18 cellular contexts compared by ENCODE assay signal in the genomic region with DNA sequence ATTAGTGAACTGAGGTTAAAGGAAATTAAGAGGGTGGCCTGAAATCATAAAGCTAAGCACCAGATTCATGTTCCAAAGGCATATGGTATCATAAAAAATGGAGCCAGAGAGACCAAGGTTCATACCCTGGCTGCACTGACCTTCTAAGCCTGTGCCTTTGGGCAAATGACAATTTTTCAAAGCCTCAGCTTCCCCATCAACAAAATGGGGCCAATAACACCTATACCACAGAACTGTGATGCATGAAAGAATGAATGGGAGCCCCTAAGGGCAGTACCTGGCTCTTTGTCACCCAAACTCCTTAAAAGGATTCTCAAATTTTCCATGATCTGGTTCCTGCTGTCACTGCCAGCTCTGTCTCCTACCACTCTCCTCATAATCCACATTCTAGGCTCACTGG.
DNase-seq lines count a peak whose midpoint lies in the region; ATAC-seq, FAIRE-seq and TF ChIP-seq lines count a peak whose summit lies in the region.
"Had no signal": no experiment of that assay in that cellular context is flagged by ENCODE, and none has a peak within 500 bp of the region (broad histone marks: within the 10 kb centered on the region; RNA-seq: fewer than 3 reads in every experiment).

No MANE protein-coding gene starts in this region.

- TF ChIP-seq POLR2A in GM12891 (IDR thresholded peaks at IDR 0.05; ENCODE audit: low read depth, low read length), result no peak

- no peak for TF ChIP-seq CTCF in VCaP (conservative IDR thresholded peaks at IDR 0.05)

- peak overlapping the region in 1 of 2 donors; percentile 64 for H3K27ac Mint-ChIP-seq in stimulated activated naive CD8-positive, alpha-beta T cell treated with anti-CD3 and anti-CD28 coated beads, Interleukin-15, amount 100 ng/mL, for 72 hours
- H3K27ac Mint-ChIP-seq in naive B cell, result peak overlapping the region in 4 of 6 donors; percentile 36 to 83 (median 78)

- H3K27ac ChIP-seq in VCaP, result peak overlapping the region; percentile 95

- FAIRE-seq in GM12891 (lab: Jason Lieb, UNC), result no peak

- ATAC-seq in stimulated activated naive CD8-positive, alpha-beta T cell treated with anti-CD3 and anti-CD28 coated beads, Interleukin-15, Interleukin-2, amounts not matched to agents 100 U/mL and 50 U/mL, for 24 hours, result peak; percentile 48
- no peak for ATAC-seq in stimulated activated naive CD8-positive, alpha-beta T cell treated with anti-CD3 and anti-CD28 coated beads, Interleukin-15, amount 100 ng/mL, for 72 hours
- ATAC-seq in naive B cell (ENCODE audit: low read depth in 2 of 2) (no peak), SK-N-SH treated with all-trans-retinoic acid at 6 μM for 48 hours (no peak)
- ATAC-seq: HCT116 had no signal

- peaks cover 12 to 19% of the 10 kb centered on the region in 2 donors for H3K36me3 Mint-ChIP-seq in naive B cell

- peak overlapping the region in 1 of 2 donors; percentile 7 for H3K4me3 Mint-ChIP-seq in stimulated activated naive CD8-positive, alpha-beta T cell treated with anti-CD3 and anti-CD28 coated beads, Interleukin-15, amount 100 ng/mL, for 72 hours
- H3K4me3 Mint-ChIP-seq in naive B cell, result peak overlapping the region in 2 of 8 donors; percentile 5 to 55
- H3K4me3 Mint-ChIP-seq: CD4-positive, alpha-beta memory T cell had no signal

- no peaks in the 10 kb centered on the region for H3K27me3 Mint-ChIP-seq in stimulated activated naive CD8-positive, alpha-beta T cell treated with anti-CD3 and anti-CD28 coated beads, Interleukin-15, amount 100 ng/mL, for 72 hours
- no peaks in the 10 kb centered on the region for H3K27me3 Mint-ChIP-seq in naive B cell
- H3K27me3 Mint-ChIP-seq: CD4-positive, alpha-beta memory T cell had no signal

- no peaks in the 10 kb centered on the region for H3K9me3 Mint-ChIP-seq in stimulated activated naive CD8-positive, alpha-beta T cell treated with anti-CD3 and anti-CD28 coated beads, Interleukin-15, amount 100 ng/mL, for 72 hours
- H3K9me3 Mint-ChIP-seq in naive B cell, result no peaks in the 10 kb centered on the region
- H3K9me3 Mint-ChIP-seq: CD4-positive, alpha-beta memory T cell had no signal

- no peak for DNase-seq in stimulated activated naive CD8-positive, alpha-beta T cell treated with anti-CD3 and anti-CD28 coated beads, Interleukin-15, Interleukin-2, amounts not matched to agents 100 U/mL and 50 U/mL, for 24 hours
- no peak for DNase-seq in stimulated activated naive CD8-positive, alpha-beta T cell treated with anti-CD3 and anti-CD28 coated beads, Interleukin-15, amount 100 ng/mL, for 72 hours
- DNase-seq in naive B cell (no peak), GM12891 (ENCODE audit: insufficient read length, low spot score) (no peak), D341Med (ENCODE audit: low spot score) (no peak)
- DNase-seq: ACHN; CD4-positive, alpha-beta memory T cell; DND-41; GDM1; IMR-90; NCI-H1048; NCI-H1694; NCI-H748 treated with DMSO at 0.1 percent for 48 hours; Peyer's patch; Right ventricle myocardium superior had no signal

- H3K4me1 Mint-ChIP-seq in stimulated activated naive CD8-positive, alpha-beta T cell treated with anti-CD3 and anti-CD28 coated beads, Interleukin-15, amount 100 ng/mL, for 72 hours, result peaks cover 87% of the 10 kb centered on the region
- peaks cover 49 to 81% (median 65%) of the 10 kb centered on the region in 3 donors for H3K4me1 Mint-ChIP-seq in naive B cell

TF ChIP-seq in SK-N-SH treated with all-trans-retinoic acid at 6 μM for 48 hours, 23 proteins besides CTCF, POLR2A, EP300 and RAD21:
- no peak for TF ChIP-seq GLIS3 (CRISPR knock-in tag; IDR thresholded peaks at IDR 0.05)
- TF ChIP-seq PPARA (CRISPR knock-in tag; IDR thresholded peaks at IDR 0.05; ENCODE audit: borderline replicate concordance), result no peak
- TF ChIP-seq ARNTL (CRISPR knock-in tag; IDR thresholded peaks at IDR 0.05; ENCODE audit: borderline replicate concordance, low read depth), result no peak
- no peak for TF ChIP-seq RARB (CRISPR knock-in tag; IDR thresholded peaks at IDR 0.05)
- no peak for TF ChIP-seq CSDC2 (CRISPR knock-in tag; IDR thresholded peaks at IDR 0.05)
TF ChIP-seq in SK-N-SH treated with all-trans-retinoic acid at 6 μM for 48 hours: peak in this region for 0.

TF ChIP-seq in GM12891, 5 proteins besides CTCF, POLR2A, EP300 and RAD21:
- no peak for TF ChIP-seq POU2F2 (IDR thresholded peaks at IDR 0.05; ENCODE audit: low read depth, low read length)
- TF ChIP-seq POLR2AphosphoS5 (IDR thresholded peaks at IDR 0.05; ENCODE audit: low read depth, low read length), result no peak
- no peak for TF ChIP-seq TAF1 (IDR thresholded peaks at IDR 0.05; ENCODE audit: low read depth, low read length)
- no peak for TF ChIP-seq SPI1 (IDR thresholded peaks at IDR 0.05; ENCODE audit: low read depth, low read length)
- TF ChIP-seq PAX5 (IDR thresholded peaks at IDR 0.05; ENCODE audit: insufficient read depth, low read length, severe bottlenecking), result no peak
